9 cellular contexts compared by ENCODE assay signal in the genomic region with DNA sequence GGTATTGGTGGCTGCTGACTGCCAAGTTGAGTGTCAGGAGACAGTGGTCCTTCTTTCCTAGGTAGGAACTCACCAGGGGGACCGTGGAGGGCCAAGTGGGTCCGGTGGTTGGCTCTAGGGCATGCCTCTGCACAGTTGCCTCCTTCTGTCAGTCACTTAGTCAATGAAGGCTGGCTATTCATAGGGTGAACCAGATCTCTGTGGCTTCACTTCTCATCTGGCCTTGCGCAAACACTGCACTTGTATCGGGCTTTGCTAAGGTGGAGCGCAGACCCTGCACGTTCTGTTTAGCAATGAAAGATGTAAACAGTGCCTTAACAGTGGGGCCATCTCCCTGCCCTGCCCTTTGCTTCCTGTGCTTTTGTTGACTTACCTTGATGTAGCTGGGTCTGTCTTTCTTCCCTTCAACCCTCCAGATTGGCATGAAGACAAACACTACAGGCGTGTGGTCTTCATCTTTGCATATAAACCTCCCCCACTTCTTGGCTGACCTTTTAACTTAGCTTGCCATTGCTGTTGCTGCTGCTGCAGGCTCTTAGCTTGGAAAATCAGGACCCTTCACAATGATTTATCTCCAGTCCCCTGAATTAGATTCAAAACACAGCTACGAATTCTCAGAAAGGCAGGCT. TPM values are rescaled to one million over a fixed set of nuclear protein-coding genes. Genes with fewer than 3 reads are reported as not detected.
A peak's percentile ranks its signal among the peaks of the same experiment; 100 is the strongest.
DNase-seq lines count a peak whose midpoint lies in the region; ATAC-seq and TF ChIP-seq lines count a peak whose summit lies in the region.
"Had no signal": no experiment of that assay in that cellular context is flagged by ENCODE, and none has a peak within 500 bp of the region (broad histone marks: within the 10 kb centered on the region; RNA-seq: fewer than 3 reads in every experiment).

No MANE protein-coding gene starts in this region.

- no peaks in the 10 kb centered on the region for H3K9me3 ChIP-seq in sigmoid colon

- peaks cover 99% of the 10 kb centered on the region for H3K4me1 Mint-ChIP-seq in activated CD4-positive, alpha-beta T cell treated with anti-CD3 and anti-CD28 coated beads for 36 hours
- peaks cover 100% of the 10 kb centered on the region for H3K4me1 Mint-ChIP-seq in activated naive CD4-positive, alpha-beta T cell treated with anti-CD3 and anti-CD28 coated beads, Interleukin-2, amount 50 U/mL, for 24 hours

- no peak for TF ChIP-seq CTCF in sigmoid colon (IDR thresholded peaks at IDR 0.05)

- no peak for DNase-seq in activated CD4-positive, alpha-beta T cell treated with anti-CD3 and anti-CD28 coated beads for 36 hours
- DNase-seq in activated CD4-positive, alpha-beta T cell treated with anti-CD3 and anti-CD28 coated beads, Interleukin-2, amount 50 U/mL, for 4 hours: no peak
- DNase-seq in NCI-H526 (lab: John Stamatoyannopoulos, UW) (peak; percentile 50 to 55), sigmoid colon (no peak), NCI-H2196 (lab: John Stamatoyannopoulos, UW; ENCODE audit: unreplicated experiment) (no peak)
- DNase-seq in activated CD8-positive, alpha-beta memory T cell treated with anti-CD3 and anti-CD28 coated beads for 24 hours: no peak

- WGBS in sigmoid colon, 2 donors: 60 to 74% methylated on average over 8 of the region's 8 CpGs

- no peak for TF ChIP-seq POLR2A in sigmoid colon (IDR thresholded peaks at IDR 0.05)

- H3K36me3 ChIP-seq in sigmoid colon: no peaks in the 10 kb centered on the region

- H3K9me3 Mint-ChIP-seq in activated CD4-positive, alpha-beta T cell treated with anti-CD3 and anti-CD28 coated beads for 36 hours (ENCODE audit: low read depth): no peaks in the 10 kb centered on the region
- H3K9me3 Mint-ChIP-seq in activated naive CD4-positive, alpha-beta T cell treated with anti-CD3 and anti-CD28 coated beads, Interleukin-2, amount 50 U/mL, for 24 hours: no peaks in the 10 kb centered on the region

- H3K36me3 Mint-ChIP-seq in activated CD4-positive, alpha-beta T cell treated with anti-CD3 and anti-CD28 coated beads for 36 hours (ENCODE audit: low read depth): peaks cover 28% of the 10 kb centered on the region
- H3K36me3 Mint-ChIP-seq in activated naive CD4-positive, alpha-beta T cell treated with anti-CD3 and anti-CD28 coated beads, Interleukin-2, amount 50 U/mL, for 24 hours: peaks cover 12% of the 10 kb centered on the region

- H3K27me3 ChIP-seq in sigmoid colon: no peaks in the 10 kb centered on the region

- peak overlapping the region in 3 of 4 donors; percentile 25 to 86 (median 80) for H3K27ac ChIP-seq in sigmoid colon

- H3K4me3 ChIP-seq in sigmoid colon: no peak overlapping the region
- H3K4me3 ChIP-seq: skin epidermis had no signal

- POLR2A ChIA-PET in activated CD4-positive, alpha-beta T cell treated with anti-CD3 and anti-CD28 coated beads for 36 hours (lab: Charles Lee): no interaction called here

- H3K27ac Mint-ChIP-seq in activated CD4-positive, alpha-beta T cell treated with anti-CD3 and anti-CD28 coated beads for 36 hours: peak overlapping the region; percentile 67
- peak overlapping the region; percentile 98 for H3K27ac Mint-ChIP-seq in activated naive CD4-positive, alpha-beta T cell treated with anti-CD3 and anti-CD28 coated beads, Interleukin-2, amount 50 U/mL, for 24 hours

- CTCF ChIA-PET in activated CD4-positive, alpha-beta T cell treated with anti-CD3 and anti-CD28 coated beads for 36 hours (lab: Charles Lee): interaction anchor here (0.9 to 1.4 kb wide), 2 partner anchors 8 to 42 kb away, joined by 4 to 9 read pairs; a partner anchor contains a TSS

- TF ChIP-seq EP300 in sigmoid colon (IDR thresholded peaks at IDR 0.05): no peak

- intact Hi-C loops in activated CD4-positive, alpha-beta T cell treated with anti-CD3 and anti-CD28 coated beads for 36 hours (cut with DNase I, micrococcal nuclease): loop anchor here (5.0 to 10.0 kb wide), 6 partner anchors 63 to 1995 kb away; a partner anchor contains a TSS
- intact Hi-C loops in sigmoid colon (cut with DNase I): loop anchor here (10.0 kb wide), 1 partner anchor 645 kb away; no protein-coding TSS in a partner anchor

- H3K4me1 ChIP-seq in sigmoid colon: peaks cover 0 to 27% (median 24%) of the 10 kb centered on the region in 4 donors

- peak overlapping the region; percentile 34 for H3K4me3 Mint-ChIP-seq in activated CD4-positive, alpha-beta T cell treated with anti-CD3 and anti-CD28 coated beads for 36 hours
- H3K4me3 Mint-ChIP-seq in activated naive CD4-positive, alpha-beta T cell treated with anti-CD3 and anti-CD28 coated beads, Interleukin-2, amount 50 U/mL, for 24 hours: peak overlapping the region; percentile 74

- ATAC-seq in activated CD4-positive, alpha-beta T cell treated with anti-CD3 and anti-CD28 coated beads for 36 hours: no peak
- ATAC-seq in HG03135 (IDR thresholded peaks at IDR 0.05; ENCODE audit: unreplicated experiment): no peak

- no peaks in the 10 kb centered on the region for H3K27me3 Mint-ChIP-seq in activated CD4-positive, alpha-beta T cell treated with anti-CD3 and anti-CD28 coated beads for 36 hours
- H3K27me3 Mint-ChIP-seq in activated naive CD4-positive, alpha-beta T cell treated with anti-CD3 and anti-CD28 coated beads, Interleukin-2, amount 50 U/mL, for 24 hours: no peaks in the 10 kb centered on the region

RNA-seq across cellular contexts. Expression of a gene that starts 7.4 kb away (rescaled TPM):
- total RNA-seq in activated CD4-positive, alpha-beta T cell treated with anti-CD3 and anti-CD28 coated beads for 36 hours: 10 to 100 TPM; 53.5 to 68.0 TPM
- 10 to 100 TPM in 3 of 4 donors, 1 to 10 TPM in 1; 8.1 to 17.1 (median 14.2) TPM for total RNA-seq in sigmoid colon
- polyA plus RNA-seq in sigmoid colon: 10 to 100 TPM in 1 of 3 donors, 1 to 10 TPM in 2; 3.2 to 19.8 (median 3.6) TPM

Comparison
In these comparisons a context has a peak if more than half of its experiments do, and no peak if none do; other contexts are left out.
1. DNase-seq: peak in NCI-H526 (2 of 2); none in activated CD4-positive, alpha-beta T cell treated with anti-CD3 and anti-CD28 coated beads for 36 hours (single experiment), activated CD4-positive, alpha-beta T cell treated with anti-CD3 and anti-CD28 coated beads, Interleukin-2, amount 50 U/mL, for 4 hours (0 of 2), sigmoid colon (single experiment), NCI-H2196 (single experiment) and activated CD8-positive, alpha-beta memory T cell treated with anti-CD3 and anti-CD28 coated beads for 24 hours (single experiment).